9 cellular contexts compared by ENCODE assay signal in the genomic region with DNA sequence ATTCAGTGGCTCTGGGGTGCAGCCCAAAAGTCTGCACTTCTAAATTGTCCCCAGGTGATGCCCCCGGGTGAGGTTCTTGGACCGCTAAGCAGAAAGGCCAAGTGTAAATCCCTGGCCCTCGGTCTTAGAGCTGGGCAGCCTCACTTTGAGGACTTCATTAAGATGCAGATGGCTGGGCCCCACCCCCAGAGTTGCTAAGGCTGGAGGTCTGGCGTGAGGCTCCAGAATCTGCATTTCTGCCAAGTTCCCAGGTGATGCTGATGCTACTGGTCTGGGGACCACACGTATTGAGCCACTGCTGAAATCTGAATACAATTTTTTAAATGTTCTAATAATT. TPM values are rescaled to one million over a fixed set of nuclear protein-coding genes. Genes with fewer than 3 reads are reported as not detected.
DNase-seq lines count a peak whose midpoint lies in the region; ATAC-seq and TF ChIP-seq lines count a peak whose summit lies in the region.
"Had no signal": no experiment of that assay in that cellular context is flagged by ENCODE, and none has a peak within 500 bp of the region (broad histone marks: within the 10 kb centered on the region; RNA-seq: fewer than 3 reads in every experiment).

No MANE protein-coding gene starts in this region.

- no peaks in the 10 kb centered on the region for H3K27me3 ChIP-seq in HCT116 (ENCODE audit: insufficient read depth, low read length)

- intact Hi-C loops in HCT116 (cut with micrococcal nuclease), result no loop called here
- intact Hi-C loops in sciatic nerve (cut with DNase I), result no loop called here

- H3K9ac ChIP-seq in HCT116 (ENCODE audit: low read length), result peak overlapping the region; percentile 53

- H3K9me2 ChIP-seq in HCT116 (ENCODE audit: insufficient read depth), result no peaks in the 10 kb centered on the region

- H3K27me3 Mint-ChIP-seq in T-cell, result no peaks in the 10 kb centered on the region

- no peaks in the 10 kb centered on the region for H3K9me3 ChIP-seq in HCT116 (ENCODE audit: control insufficient read depth in 1 of 2, insufficient read depth in 1 of 2, low read depth in 1 of 2, low read length in 2 of 2)

- TF ChIP-seq CTCF in HCT116 (IDR thresholded peaks at IDR 0.05 in 2 of 3, conservative IDR thresholded peaks at IDR 0.05 in 1 of 3; ENCODE audit: borderline replicate concordance in 1 of 3, insufficient read depth in 1 of 3, low read depth in 2 of 3, low read length in 2 of 3) (no peak), fibroblast of mammary gland (conservative IDR thresholded peaks at IDR 0.05; ENCODE audit: control insufficient read depth, insufficient read depth, low read depth, low read length) (no peak), GM10266 (IDR thresholded peaks at IDR 0.05; ENCODE audit: control insufficient read depth, insufficient read depth, low read depth, missing control alignments) (no peak)

- BruUV-seq in HCT116 (replicated peaks; lab: Mats Ljungman, UMichigan), result no TSS peak

- RAD21 ChIA-PET in HCT116 (lab: Charles Lee; ENCODE audit: low non-redundant PET in 1 of 2, low total read pairs in 2 of 2, uncharacterized antibody in 2 of 2, unreplicated experiment in 2 of 2), result no interaction called here

- no peak for TF ChIP-seq RAD21 in HCT116 (IDR thresholded peaks at IDR 0.05; ENCODE audit: low read depth)

- DNase-seq in HCT116 (ENCODE audit: low read depth, low spot score) (no peak), T-cell (peak in 2 of 34 experiments; percentile 1 to 10), fibroblast of mammary gland (ENCODE audit: low read depth) (no peak), sciatic nerve (ENCODE audit: low spot score) (no peak), GM10266 (ENCODE audit: extremely low spot score) (no peak), kidney tubule cell (ENCODE audit: low spot score) (no peak), ureter (ENCODE audit: low spot score) (no peak)
- DNase-seq: cortex of kidney had no signal

- peaks cover 13 to 21% of the 10 kb centered on the region in 2 experiments; a peak in 3 of 4 replicates for H3K4me1 ChIP-seq in HCT116 (ENCODE audit: control insufficient read depth in 1 of 2, insufficient read depth in 2 of 2, low read length in 2 of 2)

- POLR2A ChIA-PET in HCT116 (lab: Charles Lee) (no interaction called here), T-cell (lab: Charles Lee) (no interaction called here)

- H4K20me1 ChIP-seq in HCT116 (ENCODE audit: insufficient read depth), result no peaks in the 10 kb centered on the region

- peak overlapping the region; percentile 86 to 94 (median 92) for H3K4me3 Mint-ChIP-seq in T-cell

- TF ChIP-seq POLR2A in HCT116 (IDR thresholded peaks at IDR 0.05; ENCODE audit: borderline replicate concordance, extremely low read depth, insufficient read depth, insufficient read length), result no peak

- no peaks in the 10 kb centered on the region for H3K9me3 Mint-ChIP-seq in T-cell

- no peak overlapping the region; the same call in 1 of the 2 replicates for H3K27ac ChIP-seq in HCT116 (ENCODE audit: low read depth, low read length)

- no peaks in the 10 kb centered on the region for H3K36me3 Mint-ChIP-seq in T-cell

- peak overlapping the region; percentile 99 for H3K4me2 ChIP-seq in HCT116 (ENCODE audit: low read length)

- ATAC-seq in HCT116, result 0 out of 2 replicates have a peak, but pooled peaks have one; percentile 7
- ATAC-seq in T-cell (replicated peaks in 1 of 4), result no peak
- peak; percentile 23 for ATAC-seq in sciatic nerve
- ATAC-seq in GM21786 (IDR thresholded peaks at IDR 0.05; ENCODE audit: unreplicated experiment), result no peak

- H2AFZ ChIP-seq in HCT116 (ENCODE audit: low read depth, low read length, poor library complexity, severe bottlenecking), result peak overlapping the region; percentile 99

- H3K4me1 Mint-ChIP-seq in T-cell, result peaks cover 33 to 43% (median 35%) of the 10 kb centered on the region in 3 donors

- CTCF ChIA-PET in HCT116 (lab: Charles Lee), result no interaction called here
- CTCF ChIA-PET in T-cell (lab: Charles Lee), result no interaction called here

- peaks cover 39% of the 10 kb centered on the region for H3K79me2 ChIP-seq in HCT116 (ENCODE audit: insufficient read depth, low read length)

- H3K4me3 ChIP-seq in HCT116 (replicated peaks in 1 of 2; ENCODE audit: low read depth in 1 of 2, low read length in 2 of 2), result peak overlapping the region; percentile 65 to 68
- peak overlapping the region; percentile 66 for H3K4me3 ChIP-seq in fibroblast of mammary gland (ENCODE audit: control insufficient read depth, low read depth, low read length)

- no peaks in the 10 kb centered on the region for H3K36me3 ChIP-seq in HCT116 (ENCODE audit: control insufficient read depth in 1 of 2, insufficient read depth in 2 of 2, low read length in 2 of 2)

- H3K27ac Mint-ChIP-seq in T-cell, result peak overlapping the region; percentile 83 to 84

TF ChIP-seq in HCT116, 20 proteins besides CTCF, POLR2A, EP300 and RAD21:
- TF ChIP-seq JUND (IDR thresholded peaks at IDR 0.05) (no peak), FOSL1 (IDR thresholded peaks at IDR 0.05; ENCODE audit: low read depth) (no peak), SIN3A (IDR thresholded peaks at IDR 0.05; ENCODE audit: low read depth) (no peak), YY1 (IDR thresholded peaks at IDR 0.05; ENCODE audit: extremely low read depth, insufficient replicate concordance, low read depth, low read length) (no peak), CBX3 (IDR thresholded peaks at IDR 0.05; ENCODE audit: low read depth) (no peak), ELF1 (IDR thresholded peaks at IDR 0.05; ENCODE audit: borderline replicate concordance, low read depth) (no peak), ZFX (IDR thresholded peaks at IDR 0.05) (no peak), EGR1 (IDR thresholded peaks at IDR 0.05; ENCODE audit: low read depth) (no peak), SP1 (IDR thresholded peaks at IDR 0.05; ENCODE audit: low read depth) (no peak), SRF (IDR thresholded peaks at IDR 0.05; ENCODE audit: low read depth) (no peak)
- TF ChIP-seq, protein P1, sequence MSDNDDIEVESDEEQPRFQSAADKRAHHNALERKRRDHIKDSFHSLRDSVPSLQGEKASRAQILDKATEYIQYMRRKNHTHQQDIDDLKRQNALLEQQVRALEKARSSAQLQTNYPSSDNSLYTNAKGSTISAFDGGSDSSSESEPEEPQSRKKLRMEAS (IDR thresholded peaks at IDR 0.05), result no peak
- TF ChIP-seq, protein P2, sequence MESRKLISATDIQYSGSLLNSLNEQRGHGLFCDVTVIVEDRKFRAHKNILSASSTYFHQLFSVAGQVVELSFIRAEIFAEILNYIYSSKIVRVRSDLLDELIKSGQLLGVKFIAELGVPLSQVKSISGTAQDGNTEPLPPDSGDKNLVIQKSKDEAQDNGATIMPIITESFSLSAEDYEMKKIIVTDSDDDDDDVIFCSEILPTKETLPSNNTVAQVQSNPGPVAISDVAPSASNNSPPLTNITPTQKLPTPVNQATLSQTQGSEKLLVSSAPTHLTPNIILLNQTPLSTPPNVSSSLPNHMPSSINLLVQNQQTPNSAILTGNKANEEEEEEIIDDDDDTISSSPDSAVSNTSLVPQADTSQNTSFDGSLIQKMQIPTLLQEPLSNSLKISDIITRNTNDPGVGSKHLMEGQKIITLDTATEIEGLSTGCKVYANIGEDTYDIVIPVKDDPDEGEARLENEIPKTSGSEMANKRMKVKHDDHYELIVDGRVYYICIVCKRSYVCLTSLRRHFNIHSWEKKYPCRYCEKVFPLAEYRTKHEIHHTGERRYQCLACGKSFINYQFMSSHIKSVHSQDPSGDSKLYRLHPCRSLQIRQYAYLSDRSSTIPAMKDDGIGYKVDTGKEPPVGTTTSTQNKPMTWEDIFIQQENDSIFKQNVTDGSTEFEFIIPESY (IDR thresholded peaks at IDR 0.05; ENCODE audit: extremely low read depth, insufficient replicate concordance, low read length), result no peak
- TF ChIP-seq, protein P3, sequence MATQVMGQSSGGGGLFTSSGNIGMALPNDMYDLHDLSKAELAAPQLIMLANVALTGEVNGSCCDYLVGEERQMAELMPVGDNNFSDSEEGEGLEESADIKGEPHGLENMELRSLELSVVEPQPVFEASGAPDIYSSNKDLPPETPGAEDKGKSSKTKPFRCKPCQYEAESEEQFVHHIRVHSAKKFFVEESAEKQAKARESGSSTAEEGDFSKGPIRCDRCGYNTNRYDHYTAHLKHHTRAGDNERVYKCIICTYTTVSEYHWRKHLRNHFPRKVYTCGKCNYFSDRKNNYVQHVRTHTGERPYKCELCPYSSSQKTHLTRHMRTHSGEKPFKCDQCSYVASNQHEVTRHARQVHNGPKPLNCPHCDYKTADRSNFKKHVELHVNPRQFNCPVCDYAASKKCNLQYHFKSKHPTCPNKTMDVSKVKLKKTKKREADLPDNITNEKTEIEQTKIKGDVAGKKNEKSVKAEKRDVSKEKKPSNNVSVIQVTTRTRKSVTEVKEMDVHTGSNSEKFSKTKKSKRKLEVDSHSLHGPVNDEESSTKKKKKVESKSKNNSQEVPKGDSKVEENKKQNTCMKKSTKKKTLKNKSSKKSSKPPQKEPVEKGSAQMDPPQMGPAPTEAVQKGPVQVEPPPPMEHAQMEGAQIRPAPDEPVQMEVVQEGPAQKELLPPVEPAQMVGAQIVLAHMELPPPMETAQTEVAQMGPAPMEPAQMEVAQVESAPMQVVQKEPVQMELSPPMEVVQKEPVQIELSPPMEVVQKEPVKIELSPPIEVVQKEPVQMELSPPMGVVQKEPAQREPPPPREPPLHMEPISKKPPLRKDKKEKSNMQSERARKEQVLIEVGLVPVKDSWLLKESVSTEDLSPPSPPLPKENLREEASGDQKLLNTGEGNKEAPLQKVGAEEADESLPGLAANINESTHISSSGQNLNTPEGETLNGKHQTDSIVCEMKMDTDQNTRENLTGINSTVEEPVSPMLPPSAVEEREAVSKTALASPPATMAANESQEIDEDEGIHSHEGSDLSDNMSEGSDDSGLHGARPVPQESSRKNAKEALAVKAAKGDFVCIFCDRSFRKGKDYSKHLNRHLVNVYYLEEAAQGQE (IDR thresholded peaks at IDR 0.05; ENCODE audit: low read depth), result no peak

RNA-seq across cellular contexts. Expression of a gene that starts 0.7 kb away (rescaled TPM):
- total RNA-seq in HCT116 (2021; ENCODE audit: unreplicated experiment) (16.3 TPM), T-cell (10 to 100 TPM; 17.7 to 22.9 (median 20.9) TPM), sciatic nerve (75.9 TPM), ureter (58.8 TPM)
- polyA plus RNA-seq in HCT116 (2012), result 9.5 and 10.1 TPM in 2 replicates

Comparison
In these comparisons a context has a peak if more than half of its experiments do, and no peak if none do; other contexts are left out.
1. ATAC-seq: peak in HCT116 (single experiment) and sciatic nerve (single experiment); none in T-cell (0 of 4) and GM21786 (single experiment).